In the genomic region with DNA sequence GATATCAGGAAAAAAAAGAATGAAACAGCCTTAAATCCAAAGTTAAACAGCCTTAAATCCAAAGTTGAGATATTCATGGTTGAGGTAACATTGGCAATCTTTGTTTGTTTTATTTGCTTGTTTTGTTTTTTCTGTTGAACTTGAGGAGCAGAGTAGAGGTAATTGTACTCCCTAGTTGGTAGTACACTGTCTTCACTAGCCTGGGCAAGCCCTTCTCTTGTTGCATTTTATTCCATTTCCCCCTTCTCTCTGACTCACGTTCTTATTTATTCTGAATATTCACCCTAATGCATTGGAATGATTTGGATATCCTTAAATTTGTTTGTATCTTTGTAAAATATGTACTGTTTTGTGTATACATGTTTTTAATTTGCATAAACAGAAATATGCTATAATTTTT, we compare ENCODE assay signal across 21 cellular contexts.
DNase-seq lines count a peak whose midpoint lies in the region; ATAC-seq, FAIRE-seq and TF ChIP-seq lines count a peak whose summit lies in the region.
"Had no signal": no experiment of that assay in that cellular context is flagged by ENCODE, and none has a peak within 500 bp of the region (broad histone marks: within the 10 kb centered on the region; RNA-seq: fewer than 3 reads in every experiment).

No MANE protein-coding gene starts in this region.

- no peaks in the 10 kb centered on the region for H3K36me3 ChIP-seq in breast epithelium
- no peaks in the 10 kb centered on the region for H3K36me3 ChIP-seq in mammary epithelial cell (ENCODE audit: insufficient read depth, low read length)
- H3K36me3 ChIP-seq in keratinocyte (ENCODE audit: control insufficient read depth in 2 of 2, extremely low read depth in 1 of 2, insufficient read depth in 2 of 2, low read length in 2 of 2): no peaks in the 10 kb centered on the region
- H3K36me3 ChIP-seq: HAP-1 had no signal

- CTCF ChIA-PET in MCF 10A (lab: Yijun Ruan, JAX) (no interaction called here), mammary epithelial cell (lab: Charles Lee; ENCODE audit: low non-redundant PET) (no interaction called here)

- H3K4me1 ChIP-seq in breast epithelium (no peaks in the 10 kb centered on the region), mammary epithelial cell (ENCODE audit: insufficient read depth, low read length) (peaks cover 6% of the 10 kb centered on the region), keratinocyte (ENCODE audit: control insufficient read depth, extremely low read depth, insufficient read depth, low read length) (no peaks in the 10 kb centered on the region)
- H3K4me1 ChIP-seq: HAP-1 had no signal

- peak overlapping the region; percentile 62 for H2AFZ ChIP-seq in mammary epithelial cell (ENCODE audit: low read depth, low read length)
- H2AFZ ChIP-seq in keratinocyte (ENCODE audit: control insufficient read depth, low read length): peak overlapping the region; percentile 41

- no peaks in the 10 kb centered on the region for H4K20me1 ChIP-seq in mammary epithelial cell (ENCODE audit: insufficient read depth, low read length)
- H4K20me1 ChIP-seq in keratinocyte (ENCODE audit: control insufficient read depth, extremely low read depth, insufficient read depth, low read length): no peaks in the 10 kb centered on the region

- H3K9ac ChIP-seq in mammary epithelial cell (ENCODE audit: insufficient read depth, low read length): no peak overlapping the region
- no peak overlapping the region for H3K9ac ChIP-seq in keratinocyte (ENCODE audit: control insufficient read depth, extremely low read depth, insufficient read depth, low read length)

- 18% methylated on average over 1 of the region's 1 CpG for WGBS in mammary epithelial cell (ENCODE audit: low coverage, missing lambda C conversion rate)

- H3K4me3 Mint-ChIP-seq in MCF 10A (ENCODE audit: unreplicated experiment): no peak overlapping the region
- H3K4me3 Mint-ChIP-seq: CD4-positive, alpha-beta memory T cell; HFFc6 had no signal

- H3K27me3 Mint-ChIP-seq in MCF 10A (ENCODE audit: insufficient read depth, unreplicated experiment): no peaks in the 10 kb centered on the region
- H3K27me3 Mint-ChIP-seq: CD4-positive, alpha-beta memory T cell had no signal

- peaks cover 0 to 8% of the 10 kb centered on the region in 2 donors for H3K9me3 ChIP-seq in breast epithelium
- no peaks in the 10 kb centered on the region for H3K9me3 ChIP-seq in mammary epithelial cell (replicated peaks; ENCODE audit: insufficient read depth, low read length)
- H3K9me3 ChIP-seq in keratinocyte (ENCODE audit: control insufficient read depth, low read depth, low read length): peaks cover 5% of the 10 kb centered on the region
- H3K9me3 ChIP-seq: HAP-1 had no signal

- in situ Hi-C loops in mammary epithelial cell (cut with MboI; ENCODE audit: low sequenced_read_pairs in 2 of 2): no loop called here

- no TSS peak for BruUV-seq in MCF 10A (replicated peaks; lab: Mats Ljungman, UMichigan)
- BruUV-seq in mammary epithelial cell (replicated peaks; lab: Mats Ljungman, UMichigan): no TSS peak

- peak overlapping the region; percentile 13 for H3K27ac Mint-ChIP-seq in MCF 10A (ENCODE audit: low read depth, unreplicated experiment)
- H3K27ac Mint-ChIP-seq: CD4-positive, alpha-beta memory T cell; HFFc6 had no signal

- no peak for TF ChIP-seq POLR2A in breast epithelium (IDR thresholded peaks at IDR 0.05)

- intact Hi-C loops in MCF 10A (cut with micrococcal nuclease) (no loop called here), breast epithelium (cut with DNase I; ENCODE audit: low total_unique reads) (no loop called here), mammary epithelial cell (cut with micrococcal nuclease) (no loop called here)

- H3K9me3 Mint-ChIP-seq in MCF 10A (ENCODE audit: unreplicated experiment): peaks cover 7% of the 10 kb centered on the region

- H3K27me3 ChIP-seq in breast epithelium (no peaks in the 10 kb centered on the region), mammary epithelial cell (ENCODE audit: insufficient read depth, low read length) (no peaks in the 10 kb centered on the region), keratinocyte (ENCODE audit: control insufficient read depth, extremely low read depth, insufficient read depth, low read length) (no peaks in the 10 kb centered on the region)

- H3K27ac ChIP-seq in breast epithelium (no peak overlapping the region), mammary epithelial cell (ENCODE audit: insufficient read depth, low read depth, low read length) (peak overlapping the region; percentile 36), keratinocyte (ENCODE audit: control insufficient read depth, insufficient read depth, low read length) (no peak overlapping the region)

- H3K4me2 ChIP-seq in mammary epithelial cell (ENCODE audit: insufficient read depth, low read depth, low read length) (no peak overlapping the region), keratinocyte (ENCODE audit: control insufficient read depth, extremely low read depth, insufficient read depth, low read depth, low read length) (no peak overlapping the region)

- no peaks in the 10 kb centered on the region for H3K79me2 ChIP-seq in mammary epithelial cell (ENCODE audit: insufficient read depth, low read length)
- no peaks in the 10 kb centered on the region for H3K79me2 ChIP-seq in keratinocyte (ENCODE audit: control insufficient read depth, insufficient read depth, low read length)

- TF ChIP-seq CTCF in MCF 10A (IDR thresholded peaks at IDR 0.05; ENCODE audit: unreplicated experiment): no peak
- no peak for TF ChIP-seq CTCF in breast epithelium (IDR thresholded peaks at IDR 0.05)
- no peak for TF ChIP-seq CTCF in mammary epithelial cell (conservative IDR thresholded peaks at IDR 0.05 in 1 of 2, IDR thresholded peaks at IDR 0.05 in 1 of 2; ENCODE audit: extremely low read depth in 1 of 2, insufficient read depth in 1 of 2, low read depth in 1 of 2, low read length in 2 of 2)
- no peak for TF ChIP-seq CTCF in epithelial cell of esophagus (IDR thresholded peaks at IDR 0.05; ENCODE audit: insufficient read depth, low read depth, low read length, missing control alignments)
- no peak for TF ChIP-seq CTCF in keratinocyte (optimal IDR thresholded peaks at IDR 0.05 in 1 of 3, IDR thresholded peaks at IDR 0.05 in 1 of 3, conservative IDR thresholded peaks at IDR 0.05 in 1 of 3; ENCODE audit: extremely low read depth in 1 of 3, insufficient read depth in 2 of 3, low read length in 3 of 3)

- dilution Hi-C loops in mammary epithelial cell (cut with HindIII; ENCODE audit: low sequenced_read_pairs): no loop called here
- dilution Hi-C loops in keratinocyte (cut with MboI; ENCODE audit: extremely low pct_ligation_motif_present, low sequenced_read_pairs): no loop called here

- no peak for ATAC-seq in HG03280 (IDR thresholded peaks at IDR 0.05; ENCODE audit: unreplicated experiment)

- peak; percentile 17 for FAIRE-seq in keratinocyte (lab: Jason Lieb, UNC)
- FAIRE-seq: GM12891, GM18507, H54 had no signal

- DNase-seq in MCF 10A (ENCODE audit: unreplicated experiment): no peak
- no peak for DNase-seq in breast epithelium (ENCODE audit: low spot score in 2 of 2)
- peak; percentile 33 for DNase-seq in mammary epithelial cell
- peak; percentile 72 for DNase-seq in epithelial cell of esophagus (ENCODE audit: low read depth)
- no peak for DNase-seq in keratinocyte (ENCODE audit: low read depth, low spot score)
- no peak for DNase-seq in activated CD4-positive, alpha-beta T cell treated with anti-CD3 and anti-CD28 coated beads, Interleukin-2, amount 50 U/mL, for 48 hours
- no peak for DNase-seq in 8988T
- DNase-seq: C1 segment of cervical spinal cord; Calu3; CD4-positive, alpha-beta memory T cell; COR-L47; DMS53; DMS79 treated with DMSO at 0.1 percent for 48 hours; GF-D8; GOT3; HFFc6 had no signal

- H3K9me1 ChIP-seq in keratinocyte (ENCODE audit: control insufficient read depth, extremely low read depth, insufficient read depth, low read length): no peaks in the 10 kb centered on the region

- no peaks in the 10 kb centered on the region for H3K36me3 Mint-ChIP-seq in MCF 10A (ENCODE audit: insufficient read depth, unreplicated experiment)

- POLR2A ChIA-PET in MCF 10A (lab: Yijun Ruan, JAX): no interaction called here

- H3K4me3 ChIP-seq in breast epithelium: no peak overlapping the region
- no peak overlapping the region for H3K4me3 ChIP-seq in mammary epithelial cell (replicated peaks in 1 of 3; ENCODE audit: insufficient read depth in 1 of 3, low read depth in 2 of 3, low read length in 3 of 3)
- no peak overlapping the region for H3K4me3 ChIP-seq in epithelial cell of esophagus (ENCODE audit: low read length)
- no peak overlapping the region for H3K4me3 ChIP-seq in keratinocyte (ENCODE audit: control insufficient read depth in 2 of 3, extremely low read depth in 1 of 3, insufficient read depth in 2 of 3, low read depth in 1 of 3, low read length in 3 of 3)
- H3K4me3 ChIP-seq: HAP-1 had no signal

- peaks cover 9% of the 10 kb centered on the region for H3K4me1 Mint-ChIP-seq in MCF 10A (ENCODE audit: insufficient read depth, unreplicated experiment)

Comparison
In these comparisons a context has a peak if more than half of its experiments do, and no peak if none do; other contexts are left out.
1. DNase-seq: peak in mammary epithelial cell (single experiment) and epithelial cell of esophagus (single experiment); none in MCF 10A (single experiment), breast epithelium (0 of 2), keratinocyte (single experiment), activated CD4-positive, alpha-beta T cell treated with anti-CD3 and anti-CD28 coated beads, Interleukin-2, amount 50 U/mL, for 48 hours (0 of 2) and 8988T (single experiment).